In genomic region chr10:121702351-121703320, GRCh38 we compare ENCODE assay signal across 12 cellular contexts.
A peak's percentile ranks its signal among the peaks of the same experiment; 100 is the strongest.
DNase-seq lines count a peak whose midpoint lies in the region; TF ChIP-seq lines count a peak whose summit lies in the region.
"Had no signal": no experiment of that assay in that cellular context is flagged by ENCODE, and none has a peak within 500 bp of the region (broad histone marks: within the 10 kb centered on the region; RNA-seq: fewer than 3 reads in every experiment).

No MANE protein-coding gene starts in this region.

- H3K4me3 ChIP-seq in astrocyte of the spinal cord (ENCODE audit: low read depth, low read length) (no peak overlapping the region), OCI-LY7 (ENCODE audit: low read depth, low read length, poor library complexity, severe bottlenecking) (no peak overlapping the region)

- no peaks in the 10 kb centered on the region for H3K79me2 ChIP-seq in OCI-LY7 (ENCODE audit: insufficient read depth, low read depth, low read length)

- in situ Hi-C loops in astrocyte of the spinal cord (cut with HindIII; ENCODE audit: low sequenced_read_pairs): no loop called here

- DNase-seq in AG08396 (ENCODE audit: low spot score) (peak; percentile 39), HFFc6 (peak; percentile 77), astrocyte of the spinal cord (ENCODE audit: low read depth, low spot score) (peak; percentile 65), kidney tubule cell (ENCODE audit: low spot score) (peak; percentile 86), iPS-NIHi11 (ENCODE audit: low spot score) (no peak), OCI-LY7 (ENCODE audit: low spot score) (no peak), NCI-H128 (lab: John Stamatoyannopoulos, UW; ENCODE audit: unreplicated experiment) (no peak), NCI-H187 (lab: John Stamatoyannopoulos, UW) (no peak)
- DNase-seq: activated effector memory CD4-positive, alpha-beta T cell treated with anti-CD3 and anti-CD28 coated beads, Interleukin-2, amount 50 U/mL, for 16 hours; CD8-positive, alpha-beta memory T cell; T-helper 17 cell had no signal

- H3K9me2 ChIP-seq in OCI-LY7 (ENCODE audit: insufficient read depth, low read length): no peaks in the 10 kb centered on the region

- H3K4me3 Mint-ChIP-seq in HFFc6: peak overlapping the region; percentile 81
- H3K4me3 Mint-ChIP-seq: CD8-positive, alpha-beta memory T cell; dendritic cell treated with granulocyte-macrophage colony-stimulating factor and Interleukin-4, amounts not matched to agents 40 ng/mL and 50 ng/mL, for 4 days; T-helper 17 cell had no signal

- no peak for TF ChIP-seq CTCF in HFFc6 (IDR thresholded peaks at IDR 0.05)
- TF ChIP-seq CTCF in astrocyte of the spinal cord (IDR thresholded peaks at IDR 0.05; ENCODE audit: low read depth, low read length): no peak
- no peak for TF ChIP-seq CTCF in OCI-LY7 (conservative IDR thresholded peaks at IDR 0.05; ENCODE audit: low read length)

- H3K9me3 Mint-ChIP-seq in HFFc6: peaks cover 10% of the 10 kb centered on the region
- H3K9me3 Mint-ChIP-seq: dendritic cell treated with granulocyte-macrophage colony-stimulating factor and Interleukin-4, amounts not matched to agents 40 ng/mL and 50 ng/mL, for 4 days had no signal

- no peaks in the 10 kb centered on the region for H3K9me3 ChIP-seq in OCI-LY7 (ENCODE audit: low read length)

- CTCF ChIA-PET in OCI-LY7 (lab: Charles Lee; ENCODE audit: unreplicated experiment): no interaction called here

- peak overlapping the region; percentile 76 for H3K27ac Mint-ChIP-seq in HFFc6
- H3K27ac Mint-ChIP-seq: dendritic cell treated with granulocyte-macrophage colony-stimulating factor and Interleukin-4, amounts not matched to agents 40 ng/mL and 50 ng/mL, for 4 days; T-helper 17 cell had no signal

- H3K36me3 ChIP-seq in OCI-LY7 (ENCODE audit: insufficient read depth, low read length): no peaks in the 10 kb centered on the region

- POLR2A ChIA-PET in OCI-LY7 (lab: Charles Lee): no interaction called here

- peaks cover 5% of the 10 kb centered on the region for H3K27me3 Mint-ChIP-seq in HFFc6 (ENCODE audit: insufficient read depth)

- intact Hi-C loops in OCI-LY7 (cut with micrococcal nuclease; ENCODE audit: unreplicated experiment): no loop called here

- no peak overlapping the region for H3K4me2 ChIP-seq in OCI-LY7 (ENCODE audit: low read length)

- H2AFZ ChIP-seq in OCI-LY7 (ENCODE audit: low read length): no peak overlapping the region

- no peaks in the 10 kb centered on the region for H3K4me1 ChIP-seq in OCI-LY7 (ENCODE audit: insufficient read depth, low read length, poor library complexity, severe bottlenecking)

- peaks cover 24% of the 10 kb centered on the region for H3K4me1 Mint-ChIP-seq in HFFc6 (ENCODE audit: low read depth)
- H3K4me1 Mint-ChIP-seq: CD8-positive, alpha-beta memory T cell; T-helper 17 cell had no signal

- no TSS peak for BruUV-seq in OCI-LY7 (replicated peaks; lab: Mats Ljungman, UMichigan)

- no peaks in the 10 kb centered on the region for H4K20me1 ChIP-seq in OCI-LY7 (ENCODE audit: insufficient read depth, low read length)

- H3K36me3 Mint-ChIP-seq in HFFc6 (ENCODE audit: low read depth): no peaks in the 10 kb centered on the region; the same call in 1 of the 2 replicates
- H3K36me3 Mint-ChIP-seq: CD8-positive, alpha-beta memory T cell had no signal

- no peak overlapping the region for H3K27ac ChIP-seq in OCI-LY7 (ENCODE audit: low read depth, low read length, poor library complexity, severe bottlenecking)

Comparison
In these comparisons a context has a peak if more than half of its experiments do, and no peak if none do; other contexts are left out.
1. DNase-seq: peak in AG08396 (single experiment), HFFc6 (single experiment), astrocyte of the spinal cord (single experiment) and kidney tubule cell (single experiment); none in iPS-NIHi11 (single experiment), OCI-LY7 (single experiment), NCI-H128 (single experiment) and NCI-H187 (0 of 2).